Comparison of ENCODE assay signal across 8 cellular contexts in the genomic region with DNA sequence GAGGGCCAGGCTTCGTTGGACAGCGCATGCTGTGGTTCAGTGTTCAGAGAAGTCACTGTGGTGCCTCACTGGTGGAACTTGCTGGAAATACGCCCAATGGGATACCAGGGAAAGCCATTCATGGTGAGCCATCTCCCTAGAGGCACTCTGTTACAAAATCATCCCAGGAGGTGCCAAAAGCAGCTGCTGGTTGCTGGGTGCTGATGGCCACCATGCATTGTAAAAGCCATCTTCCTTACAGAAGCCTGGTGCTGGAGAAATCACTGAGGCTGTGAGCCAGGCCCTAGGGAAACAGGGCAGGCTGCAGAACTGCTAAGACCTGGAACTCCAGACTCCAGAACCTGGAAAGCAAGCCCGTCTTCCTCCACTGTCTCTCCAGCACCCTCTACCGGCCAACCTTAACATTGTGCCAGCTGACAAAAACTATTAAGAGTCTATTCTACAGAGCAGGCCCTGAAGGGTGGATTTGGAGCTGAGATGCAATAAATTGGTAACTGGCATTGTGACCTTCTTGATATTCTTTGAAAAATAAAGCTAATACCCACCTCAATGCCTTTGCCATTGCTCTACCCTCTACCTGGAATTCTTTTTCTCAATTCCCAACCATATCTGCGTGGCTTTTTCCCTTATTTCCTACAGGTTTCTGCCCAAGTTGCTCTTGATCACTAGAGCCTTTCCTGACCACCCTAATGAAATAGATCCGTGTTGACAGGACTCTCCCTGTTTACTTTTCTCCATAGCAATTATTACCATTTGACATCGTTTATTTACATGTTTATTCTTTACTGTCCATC. TPM values are rescaled to one million over a fixed set of nuclear protein-coding genes. Genes with fewer than 3 reads are reported as not detected.
DNase-seq lines count a peak whose midpoint lies in the region; ATAC-seq and TF ChIP-seq lines count a peak whose summit lies in the region.

No MANE protein-coding gene starts in this region.

- peak; percentile 72 for ATAC-seq in activated CD8-positive, alpha-beta T cell treated with anti-CD3 and anti-CD28 coated beads for 36 hours
- peak; percentile 67 for ATAC-seq in effector memory CD8-positive, alpha-beta T cell (replicated peaks)
- no peak for ATAC-seq in HG02623 (IDR thresholded peaks at IDR 0.05; ENCODE audit: unreplicated experiment)

- intact Hi-C loops in CD14-positive monocyte (cut with micrococcal nuclease), result loop anchor here (2.0 to 10.0 kb wide), 3 partner anchors 157 to 245 kb away; partner anchors contain the start of gene TGM3 (in 1 of the 2)
- intact Hi-C loops in activated CD8-positive, alpha-beta T cell treated with anti-CD3 and anti-CD28 coated beads for 36 hours (cut with micrococcal nuclease), result loop anchor here (10.0 kb wide), 1 partner anchor 487 kb away; no protein-coding TSS in a partner anchor

- no peak overlapping the region for H4K5ac ChIP-seq in mesendoderm (ENCODE audit: low read length)

- no peak overlapping the region for H3K56ac ChIP-seq in mesendoderm (ENCODE audit: low read length)

- no CpG with 5 or more reads among the region's 8 CpGs for WGBS in mesendoderm (ENCODE audit: extremely low coverage, insufficient coverage, low lambda C conversion rate)

- H2BK15ac ChIP-seq in mesendoderm (replicated peaks; ENCODE audit: low read depth), result no peak overlapping the region

- POLR2A ChIA-PET in activated CD8-positive, alpha-beta T cell treated with anti-CD3 and anti-CD28 coated beads for 36 hours (lab: Charles Lee), result interaction anchor here (0.8 to 2.4 kb wide), 4 partner anchors 11 to 19 kb away, joined by 4 to 11 read pairs (median 6); partner anchors contain the start of gene SNRPB

- H3K23ac ChIP-seq in mesendoderm (ENCODE audit: low read length), result no peak overlapping the region

- CTCF ChIA-PET in activated CD8-positive, alpha-beta T cell treated with anti-CD3 and anti-CD28 coated beads for 36 hours (lab: Charles Lee), result interaction anchor here (0.6 to 5.0 kb wide), 37 partner anchors 9 to 773 kb away, joined by 3 to 64 read pairs (median 5); partner anchors contain the start of gene SNRPB

- H3K4me3 Mint-ChIP-seq in CD14-positive monocyte, result no peak overlapping the region
- no peak overlapping the region for H3K4me3 Mint-ChIP-seq in HFFc6
- H3K4me3 Mint-ChIP-seq in activated CD8-positive, alpha-beta T cell treated with anti-CD3 and anti-CD28 coated beads for 36 hours, result no peak overlapping the region
- no peak overlapping the region for H3K4me3 Mint-ChIP-seq in effector memory CD8-positive, alpha-beta T cell

- H3K27me3 Mint-ChIP-seq in CD14-positive monocyte (ENCODE audit: low read depth in 3 of 3) (peaks cover 6 to 16% (median 11%) of the 10 kb centered on the region in 3 donors), HFFc6 (ENCODE audit: insufficient read depth) (peaks cover 8% of the 10 kb centered on the region)
- H3K27me3 Mint-ChIP-seq in activated CD8-positive, alpha-beta T cell treated with anti-CD3 and anti-CD28 coated beads for 36 hours, result no peaks in the 10 kb centered on the region
- no peaks in the 10 kb centered on the region for H3K27me3 Mint-ChIP-seq in effector memory CD8-positive, alpha-beta T cell

- peak; percentile 65 for DNase-seq in CD14-positive monocyte (ENCODE audit: low spot score)
- peak; percentile 73 for DNase-seq in HFFc6
- DNase-seq in NCI-H774 (lab: John Stamatoyannopoulos, UW), result peak; percentile 40
- DNase-seq in activated CD8-positive, alpha-beta T cell treated with anti-CD3 and anti-CD28 coated beads for 36 hours, result peak; percentile 79
- peak; percentile 55 to 65 (median 58) for DNase-seq in effector memory CD8-positive, alpha-beta T cell
- DNase-seq in mesendoderm, result peak; percentile 83
- peak; percentile 45 for DNase-seq in stimulated activated CD8-positive, alpha-beta memory T cell treated with anti-CD3 and anti-CD28 coated beads, Interleukin-7, amount 100 ng/mL, for 24 hours (ENCODE audit: low read depth)

- H2BK5ac ChIP-seq in mesendoderm (ENCODE audit: low read length), result no peak overlapping the region

- no peak overlapping the region for H2BK120ac ChIP-seq in mesendoderm (ENCODE audit: low read depth, low read length)

- no peak overlapping the region for H3K27ac ChIP-seq in mesendoderm (ENCODE audit: low read depth, low read length)

- H3K79me1 ChIP-seq in mesendoderm (ENCODE audit: low read length), result no peaks in the 10 kb centered on the region

- no peak overlapping the region for H3K4ac ChIP-seq in mesendoderm (ENCODE audit: low read depth, low read length)

- no peak overlapping the region for H4K8ac ChIP-seq in mesendoderm (ENCODE audit: low read depth, low read length)

- H3K27ac Mint-ChIP-seq in CD14-positive monocyte (peak overlapping the region in 1 of 7 donors; percentile 1), HFFc6 (no peak overlapping the region)
- no peak overlapping the region for H3K27ac Mint-ChIP-seq in activated CD8-positive, alpha-beta T cell treated with anti-CD3 and anti-CD28 coated beads for 36 hours
- no peak overlapping the region for H3K27ac Mint-ChIP-seq in effector memory CD8-positive, alpha-beta T cell

- no peaks in the 10 kb centered on the region for H3K36me3 ChIP-seq in mesendoderm (ENCODE audit: control insufficient read depth, insufficient read depth, low read length)

- H3K36me3 Mint-ChIP-seq in CD14-positive monocyte, result no peaks in the 10 kb centered on the region
- H3K36me3 Mint-ChIP-seq in HFFc6 (ENCODE audit: low read depth), result no peaks in the 10 kb centered on the region
- H3K36me3 Mint-ChIP-seq in activated CD8-positive, alpha-beta T cell treated with anti-CD3 and anti-CD28 coated beads for 36 hours (ENCODE audit: low read depth), result peaks cover 3% of the 10 kb centered on the region
- peaks cover 9% of the 10 kb centered on the region for H3K36me3 Mint-ChIP-seq in effector memory CD8-positive, alpha-beta T cell (ENCODE audit: insufficient read depth)

- no peaks in the 10 kb centered on the region for H3K79me2 ChIP-seq in mesendoderm (ENCODE audit: control insufficient read depth, insufficient read depth, low read length)

- no peaks in the 10 kb centered on the region for H3K4me1 ChIP-seq in mesendoderm (ENCODE audit: control insufficient read depth, low read depth, low read length)

- H3K27me3 ChIP-seq in mesendoderm (ENCODE audit: insufficient read depth, low read length, poor library complexity), result no peaks in the 10 kb centered on the region

- H3K9me3 Mint-ChIP-seq in CD14-positive monocyte (peaks cover 0 to 2% (median 0%) of the 10 kb centered on the region in 7 donors), HFFc6 (no peaks in the 10 kb centered on the region)
- H3K9me3 Mint-ChIP-seq in activated CD8-positive, alpha-beta T cell treated with anti-CD3 and anti-CD28 coated beads for 36 hours, result no peaks in the 10 kb centered on the region
- H3K9me3 Mint-ChIP-seq in effector memory CD8-positive, alpha-beta T cell, result no peaks in the 10 kb centered on the region

- H3K9ac ChIP-seq in mesendoderm (ENCODE audit: low read length), result no peak overlapping the region

- H3K4me1 Mint-ChIP-seq in CD14-positive monocyte (peaks cover 5% of the 10 kb centered on the region), HFFc6 (ENCODE audit: low read depth) (peaks cover 30% of the 10 kb centered on the region)
- H3K4me1 Mint-ChIP-seq in activated CD8-positive, alpha-beta T cell treated with anti-CD3 and anti-CD28 coated beads for 36 hours (ENCODE audit: low read depth), result peaks cover 31% of the 10 kb centered on the region
- H3K4me1 Mint-ChIP-seq in effector memory CD8-positive, alpha-beta T cell (ENCODE audit: low read depth in 2 of 2), result peaks cover 10 to 24% of the 10 kb centered on the region in 2 donors

- no peak overlapping the region for H3K4me3 ChIP-seq in mesendoderm (ENCODE audit: low read length)

- peak; percentile 86 for TF ChIP-seq CTCF in CD14-positive monocyte (IDR thresholded peaks at IDR 0.05)
- TF ChIP-seq CTCF in HFFc6 (IDR thresholded peaks at IDR 0.05), result peak; percentile 94
- peak; percentile 91 for TF ChIP-seq CTCF in activated CD8-positive, alpha-beta T cell treated with anti-CD3 and anti-CD28 coated beads for 36 hours (IDR thresholded peaks at IDR 0.05)

- H3K4me2 ChIP-seq in mesendoderm (ENCODE audit: low read length), result no peak overlapping the region

- no peak overlapping the region for H3K18ac ChIP-seq in mesendoderm (ENCODE audit: low read length)

- no peak overlapping the region for H2AK5ac ChIP-seq in mesendoderm (ENCODE audit: low read length)

RNA-seq across cellular contexts. Expression of gene SNRPB, which starts 18.5 kb away (rescaled TPM):
- polyA plus RNA-seq in CD14-positive monocyte, result 100 to 1,000 TPM; 183 to 213 TPM
- total RNA-seq in HFFc6 (2021; fragmentation: NEBNext Ultra II Directional; extraction: Animal tissue kit (Norgen Biotek cat#: 25700)), result 100 to 1,000 TPM; 155 to 240 (median 208) TPM
- 100 to 1,000 TPM; 469 to 479 TPM for total RNA-seq in activated CD8-positive, alpha-beta T cell treated with anti-CD3 and anti-CD28 coated beads for 36 hours
- 487 TPM for polyA plus RNA-seq in mesendoderm (2013, experiment 1 of 2)
- 482 TPM for polyA plus RNA-seq in mesendoderm (2013, experiment 2 of 2)

RNA-seq across cellular contexts. Expression of gene ZNF343, which starts 56.6 kb away (rescaled TPM):
- polyA plus RNA-seq in CD14-positive monocyte, result 1 to 10 TPM; 1.3 TPM
- 1 to 10 TPM; 6.4 to 9.4 (median 8.8) TPM for total RNA-seq in HFFc6 (2021; fragmentation: NEBNext Ultra II Directional; extraction: Animal tissue kit (Norgen Biotek cat#: 25700))
- total RNA-seq in activated CD8-positive, alpha-beta T cell treated with anti-CD3 and anti-CD28 coated beads for 36 hours, result 1 to 10 TPM; 8.5 to 9.5 TPM
- 1.4 TPM for polyA plus RNA-seq in mesendoderm (2013, experiment 1 of 2)
- 1.2 TPM for polyA plus RNA-seq in mesendoderm (2013, experiment 2 of 2)
